ENCODE assay signal across 11 cellular contexts in genomic region chr6:38714239-38715015, GRCh38. TPM values are rescaled to one million over a fixed set of nuclear protein-coding genes. Genes with fewer than 3 reads are reported as not detected.
DNase-seq lines count a peak whose midpoint lies in the region; ATAC-seq and TF ChIP-seq lines count a peak whose summit lies in the region.
"Had no signal": no experiment of that assay in that cellular context is flagged by ENCODE, and none has a peak within 500 bp of the region (broad histone marks: within the 10 kb centered on the region; RNA-seq: fewer than 3 reads in every experiment).

No MANE protein-coding gene starts in this region.

- H3K9me3 Mint-ChIP-seq in activated CD4-positive, alpha-beta T cell treated with anti-CD3 and anti-CD28 coated beads for 36 hours (ENCODE audit: low read depth) = no peaks in the 10 kb centered on the region
- no peaks in the 10 kb centered on the region for H3K9me3 Mint-ChIP-seq in T-cell

- TF ChIP-seq POLR2A in spleen (IDR thresholded peaks at IDR 0.05) = no peak

- H3K9me3 ChIP-seq in spleen = peaks cover 0 to 1% (median 0%) of the 10 kb centered on the region in 8 donors
- H3K9me3 ChIP-seq: A549 had no signal

- peaks cover 0 to 22% (median 18%) of the 10 kb centered on the region in 6 donors for H3K4me1 ChIP-seq in spleen
- H3K4me1 ChIP-seq: A549 had no signal

- peak overlapping the region in 2 of 8 donors; percentile 26 to 76 for H3K27ac ChIP-seq in spleen
- H3K27ac ChIP-seq: A549 had no signal

- ATAC-seq in activated CD4-positive, alpha-beta T cell treated with anti-CD3 and anti-CD28 coated beads for 36 hours = peak; percentile 60
- peak in 2 of 4 experiments; percentile 18 to 51 for ATAC-seq in T-cell (replicated peaks in 1 of 4)
- ATAC-seq in GM19395 (IDR thresholded peaks at IDR 0.05; ENCODE audit: unreplicated experiment) = no peak
- no peak for ATAC-seq in GM19035 (IDR thresholded peaks at IDR 0.05; ENCODE audit: unreplicated experiment)
- ATAC-seq: A549 had no signal

- intact Hi-C loops in activated CD4-positive, alpha-beta T cell treated with anti-CD3 and anti-CD28 coated beads for 36 hours (cut with DNase I, micrococcal nuclease) = loop anchor here (2.0 kb wide), 2 partner anchors 16 to 42 kb away; no protein-coding TSS in a partner anchor
- intact Hi-C loops in spleen (cut with DNase I; ENCODE audit: low total_unique reads) = no loop called here

- H3K4me1 Mint-ChIP-seq in activated CD4-positive, alpha-beta T cell treated with anti-CD3 and anti-CD28 coated beads for 36 hours = peaks cover 22% of the 10 kb centered on the region
- H3K4me1 Mint-ChIP-seq in T-cell = peaks cover 12 to 27% (median 20%) of the 10 kb centered on the region in 3 donors

- peak; percentile 26 for DNase-seq in activated CD4-positive, alpha-beta T cell treated with anti-CD3 and anti-CD28 coated beads for 36 hours
- DNase-seq in activated CD4-positive, alpha-beta T cell treated with anti-CD3 and anti-CD28 coated beads, Interleukin-2, amount 50 U/mL, for 4 hours = no peak
- DNase-seq in T-cell = no peak
- peak; percentile 14 for DNase-seq in epithelial cell of esophagus (ENCODE audit: low read depth)
- DNase-seq in spleen = no peak
- no peak for DNase-seq in cortex of kidney (lab: John Stamatoyannopoulos, UW)
- DNase-seq: hypothalamus, occipital lobe had no signal

- H3K36me3 Mint-ChIP-seq in activated CD4-positive, alpha-beta T cell treated with anti-CD3 and anti-CD28 coated beads for 36 hours (ENCODE audit: low read depth) = no peaks in the 10 kb centered on the region
- H3K36me3 Mint-ChIP-seq in T-cell = no peaks in the 10 kb centered on the region

- H3K4me3 ChIP-seq in epithelial cell of esophagus (ENCODE audit: low read length) = no peak overlapping the region
- H3K4me3 ChIP-seq in spleen = peak overlapping the region in 7 of 8 donors; percentile 25 to 66 (median 39)
- H3K4me3 ChIP-seq: A549 had no signal

- no peak for TF ChIP-seq CTCF in epithelial cell of esophagus (IDR thresholded peaks at IDR 0.05; ENCODE audit: insufficient read depth, low read depth, low read length, missing control alignments)
- TF ChIP-seq CTCF in spleen (IDR thresholded peaks at IDR 0.05 in 8 of 11, conservative IDR thresholded peaks at IDR 0.05 in 3 of 11) = no peak

- H3K27ac Mint-ChIP-seq in activated CD4-positive, alpha-beta T cell treated with anti-CD3 and anti-CD28 coated beads for 36 hours = peak overlapping the region; percentile 45
- H3K27ac Mint-ChIP-seq in T-cell = peak overlapping the region; percentile 84 to 94

- peak overlapping the region; percentile 40 for H3K4me3 Mint-ChIP-seq in activated CD4-positive, alpha-beta T cell treated with anti-CD3 and anti-CD28 coated beads for 36 hours
- H3K4me3 Mint-ChIP-seq in T-cell = peak overlapping the region; percentile 12 to 64 (median 35)

- POLR2A ChIA-PET in activated CD4-positive, alpha-beta T cell treated with anti-CD3 and anti-CD28 coated beads for 36 hours (lab: Charles Lee) = interaction anchor here (0.7 to 2.0 kb wide), 3 partner anchors 11 to 81 kb away, joined by 5 to 7 read pairs (median 5); partner anchors contain the start of gene GLO1
- POLR2A ChIA-PET in T-cell (lab: Charles Lee) = interaction anchor here (0.5 to 0.7 kb wide), 2 partner anchors 11 to 536 kb away, joined by 3 read pairs; no protein-coding TSS in a partner anchor

- no peaks in the 10 kb centered on the region for H3K36me3 ChIP-seq in spleen

- 21 to 42% (median 34%) methylated on average over 4 of the region's 4 CpGs for WGBS in spleen, 5 donors

- CTCF ChIA-PET in activated CD4-positive, alpha-beta T cell treated with anti-CD3 and anti-CD28 coated beads for 36 hours (lab: Charles Lee) = interaction anchor here (0.7 to 1.4 kb wide), 3 partner anchors 11 to 1355 kb away, joined by 3 to 7 read pairs (median 6); partner anchors contain the start of gene GLO1
- CTCF ChIA-PET in T-cell (lab: Charles Lee) = interaction anchor here in 1 of 2 donors (0.5 kb wide), 1 partner anchor 17 kb away, joined by 3 read pairs; no protein-coding TSS in a partner anchor

- H3K27me3 Mint-ChIP-seq in activated CD4-positive, alpha-beta T cell treated with anti-CD3 and anti-CD28 coated beads for 36 hours = peaks cover 23% of the 10 kb centered on the region
- H3K27me3 Mint-ChIP-seq in T-cell = peaks cover 34 to 37% of the 10 kb centered on the region in 2 donors

- peaks cover 0 to 50% (median 34%) of the 10 kb centered on the region in 7 donors for H3K27me3 ChIP-seq in spleen (replicated peaks in 1 of 7)

RNA-seq across cellular contexts. Expression of gene DNAH8, which starts 0.7 kb away (rescaled TPM):
- total RNA-seq in activated CD4-positive, alpha-beta T cell treated with anti-CD3 and anti-CD28 coated beads for 36 hours = under 1 TPM in 1 of 2 experiments, not detected in 1; 0.02 TPM
- total RNA-seq in T-cell (under 1 TPM in 4 of 5 donors, not detected in 1; 0.03 to 0.12 (median 0.08) TPM), spleen (10 to 100 TPM in 2 of 7 donors, 1 to 10 TPM in 5; 1.7 to 15.6 (median 6.3) TPM)
- under 1 TPM; 0.20 to 0.51 (median 0.46) TPM for polyA plus RNA-seq in spleen
- polyA plus RNA-seq: A549 had no signal

RNA-seq across cellular contexts. Expression of gene GLO1, which starts 11.5 kb away (rescaled TPM):
- 100 to 1,000 TPM; 150 to 152 TPM for total RNA-seq in activated CD4-positive, alpha-beta T cell treated with anti-CD3 and anti-CD28 coated beads for 36 hours
- total RNA-seq in T-cell = 10 to 100 TPM; 22.0 to 37.1 (median 25.6) TPM
- 100 to 1,000 TPM in 1 of 7 donors, 10 to 100 TPM in 6; 39.9 to 113 (median 58.2) TPM for total RNA-seq in spleen
- polyA plus RNA-seq in spleen = 100 to 1,000 TPM in 1 of 3 donors, 10 to 100 TPM in 2; 67.0 to 106 (median 94.0) TPM

Comparison
In these comparisons a context has a peak if more than half of its experiments do, and no peak if none do; other contexts are left out.
1. DNase-seq: peak in activated CD4-positive, alpha-beta T cell treated with anti-CD3 and anti-CD28 coated beads for 36 hours (single experiment) and epithelial cell of esophagus (single experiment); none in activated CD4-positive, alpha-beta T cell treated with anti-CD3 and anti-CD28 coated beads, Interleukin-2, amount 50 U/mL, for 4 hours (0 of 2), T-cell (0 of 34), spleen (single experiment) and cortex of kidney (single experiment).